Comparison of ENCODE assay signal across 20 cellular contexts in genomic region chr12:132258543-132258942, GRCh38.
"Had no signal": no experiment of that assay in that cellular context is flagged by ENCODE, and none has a peak within 500 bp of the region (broad histone marks: within the 10 kb centered on the region; RNA-seq: fewer than 3 reads in every experiment).

No MANE protein-coding gene starts in this region.

- DNase-seq: Karpas-422, KG1, MG63, NCI-H1092, NCI-H1105 treated with DMSO at 0.1 percent for 48 hours, NCI-H1417 treated with DMSO at 0.1 percent for 48 hours, NCI-H146, NCI-H1694 treated with DMSO at 0.1 percent for 48 hours, NCI-H1930, NCI-H2081, NCI-H2107, NCI-H2227 treated with DMSO at 0.1 percent for 48 hours, NCI-H524 treated with DMSO at 0.1 percent for 48 hours, NCI-H69, NCI-H774, PC-3, SHP77 treated with DMSO at 0.1 percent for 48 hours, SJCRH30 had no signal

- H3K36me3 ChIP-seq: MG63, SJCRH30 had no signal

- H3K4me3 ChIP-seq: MG63, SJCRH30 had no signal

- H3K27ac ChIP-seq: RWPE1, SJCRH30 had no signal

- H3K9me3 ChIP-seq: MG63, SJCRH30 had no signal

- H3K27me3 ChIP-seq: MG63, SJCRH30 had no signal

- ATAC-seq: Panc1, PC-3 had no signal
